Comparison of ENCODE assay signal across 26 cellular contexts in the genomic region with DNA sequence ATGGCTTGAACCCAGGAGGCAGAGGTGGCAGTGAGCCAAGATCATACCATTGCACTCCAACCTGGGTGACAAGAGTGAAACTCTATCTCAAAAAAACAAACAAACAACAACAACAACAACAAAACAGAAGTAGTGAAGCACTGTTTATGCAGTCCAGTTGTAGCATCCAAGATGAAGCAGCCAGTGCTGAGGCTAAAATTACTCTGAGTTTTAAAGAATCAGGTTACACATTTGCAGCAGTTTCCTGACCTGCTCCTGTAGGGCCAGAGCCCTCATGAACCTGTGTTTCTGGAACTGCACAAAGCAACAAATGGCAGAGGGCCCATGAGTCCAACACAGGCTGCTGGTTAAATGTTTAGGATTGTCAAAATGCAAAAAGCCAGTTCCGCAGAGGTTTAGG.
"Had no signal": no experiment of that assay in that cellular context is flagged by ENCODE, and none has a peak within 500 bp of the region (broad histone marks: within the 10 kb centered on the region; RNA-seq: fewer than 3 reads in every experiment).

No MANE protein-coding gene starts in this region.

- DNase-seq: naive B cell; naive thymus-derived CD8-positive, alpha-beta T cell; occipital lobe; ovary; posterior cingulate gyrus; psoas muscle; right lobe of liver; sigmoid colon; small intestine; stimulated activated CD4-positive, alpha-beta T cell treated with anti-CD3 and anti-CD28 coated beads, Interleukin-15, amount 100 ng/mL, for 24 hours; stimulated activated CD4-positive, alpha-beta T cell treated with anti-CD3 and anti-CD28 coated beads, Interleukin-2, amount 100 ng/mL, for 24 hours; stimulated activated CD4-positive, alpha-beta T cell treated with anti-CD3 and anti-CD28 coated beads, Interleukin-2, amount 100 ng/mL, for 48 hours; stimulated activated CD4-positive, alpha-beta T cell treated with anti-CD3 and anti-CD28 coated beads, Interleukin-4, amount 100 ng/mL, for 24 hours; stimulated activated naive B cell treated with anti-CD40 and anti-IgM and Interleukin-4, amounts not matched to agents 10 μg/mL and 1 μg/mL and 100 μg/mL, for 72 hours; stimulated activated naive CD4-positive, alpha-beta T cell treated with Interleukin-2 at 50 U/mL for 16 hours; stomach; upper lobe of left lung had no signal

- H3K9me3 Mint-ChIP-seq: natural killer cell treated with Interleukin-12 subunit alpha and Interleukin-12 subunit beta and Interleukin-15 and Interleukin-18, amount 100 ng/mL, for 72 hours; neural progenitor cell; stimulated activated naive CD8-positive, alpha-beta T cell treated with anti-CD3 and anti-CD28 coated beads, Interleukin-15, Interleukin-2, amounts not matched to agents 100 ng/mL and 50 ng/mL, for 24 hours had no signal

- H3K4me1 Mint-ChIP-seq: naive B cell; naive thymus-derived CD8-positive, alpha-beta T cell; stimulated activated effector memory CD8-positive, alpha-beta T cell treated with anti-CD3 and anti-CD28 coated beads, Interleukin-12 subunit alpha, Interleukin-12 subunit beta, amount 100 ng/mL, for 72 hours; stimulated activated naive B cell treated with anti-CD40 and anti-IgM and Interleukin-4, amounts not matched to agents 10 μg/mL and 1 μg/mL and 100 μg/mL, for 72 hours had no signal

- H3K9me3 ChIP-seq: ovary, psoas muscle, right lobe of liver, sigmoid colon, stomach, tibial nerve, upper lobe of left lung, vagina had no signal

- H3K27me3 Mint-ChIP-seq: stimulated activated naive B cell treated with anti-CD40 and anti-IgM and Interleukin-4, amounts not matched to agents 10 μg/mL and 1 μg/mL and 100 μg/mL, for 72 hours; stimulated activated naive CD8-positive, alpha-beta T cell treated with anti-CD3 and anti-CD28 coated beads, Interleukin-15, Interleukin-2, amounts not matched to agents 100 ng/mL and 50 ng/mL, for 24 hours had no signal

- H3K27me3 ChIP-seq: neural progenitor cell, ovary, right lobe of liver, sigmoid colon, stomach, tibial nerve, upper lobe of left lung, vagina had no signal

- H3K27ac Mint-ChIP-seq: naive B cell; naive thymus-derived CD8-positive, alpha-beta T cell; natural killer cell treated with Interleukin-12 subunit alpha and Interleukin-12 subunit beta and Interleukin-15 and Interleukin-18, amount 100 ng/mL, for 72 hours; progenitor cell of endocrine pancreas; stimulated activated effector memory CD8-positive, alpha-beta T cell treated with anti-CD3 and anti-CD28 coated beads, Interleukin-12 subunit alpha, Interleukin-12 subunit beta, amount 100 ng/mL, for 72 hours; stimulated activated naive B cell treated with anti-CD40 and anti-IgM and Interleukin-4, amounts not matched to agents 10 μg/mL and 1 μg/mL and 100 μg/mL, for 72 hours; stimulated activated naive CD8-positive, alpha-beta T cell treated with anti-CD3 and anti-CD28 coated beads, Interleukin-15, Interleukin-2, amounts not matched to agents 100 ng/mL and 50 ng/mL, for 24 hours had no signal

- H3K36me3 Mint-ChIP-seq: naive B cell; naive thymus-derived CD8-positive, alpha-beta T cell; natural killer cell treated with Interleukin-12 subunit alpha and Interleukin-12 subunit beta and Interleukin-15 and Interleukin-18, amount 100 ng/mL, for 72 hours; neural progenitor cell; stimulated activated effector memory CD8-positive, alpha-beta T cell treated with anti-CD3 and anti-CD28 coated beads, Interleukin-12 subunit alpha, Interleukin-12 subunit beta, amount 100 ng/mL, for 72 hours; stimulated activated naive B cell treated with anti-CD40 and anti-IgM and Interleukin-4, amounts not matched to agents 10 μg/mL and 1 μg/mL and 100 μg/mL, for 72 hours had no signal

- H3K27ac ChIP-seq: neural progenitor cell, ovary, parathyroid adenoma, psoas muscle, right lobe of liver, stomach, tibial nerve, upper lobe of left lung, vagina had no signal

- H3K4me3 Mint-ChIP-seq: naive B cell; naive thymus-derived CD8-positive, alpha-beta T cell; natural killer cell treated with Interleukin-12 subunit alpha and Interleukin-12 subunit beta and Interleukin-15 and Interleukin-18, amount 100 ng/mL, for 72 hours; neural progenitor cell; stimulated activated effector memory CD8-positive, alpha-beta T cell treated with anti-CD3 and anti-CD28 coated beads, Interleukin-12 subunit alpha, Interleukin-12 subunit beta, amount 100 ng/mL, for 72 hours; stimulated activated naive B cell treated with anti-CD40 and anti-IgM and Interleukin-4, amounts not matched to agents 10 μg/mL and 1 μg/mL and 100 μg/mL, for 72 hours; stimulated activated naive CD8-positive, alpha-beta T cell treated with anti-CD3 and anti-CD28 coated beads, Interleukin-15, Interleukin-2, amounts not matched to agents 100 ng/mL and 50 ng/mL, for 24 hours had no signal

- ATAC-seq: naive thymus-derived CD8-positive, alpha-beta T cell; natural killer cell treated with Interleukin-12 subunit alpha and Interleukin-12 subunit beta and Interleukin-15 and Interleukin-18, amount 100 ng/mL, for 72 hours; right cardiac atrium; right lobe of liver; stimulated activated effector memory CD8-positive, alpha-beta T cell treated with anti-CD3 and anti-CD28 coated beads, Interleukin-12 subunit alpha, Interleukin-12 subunit beta, amount 100 ng/mL, for 72 hours; stimulated activated naive B cell treated with anti-CD40 and anti-IgM and Interleukin-4, amounts not matched to agents 10 μg/mL and 1 μg/mL and 100 μg/mL, for 72 hours had no signal

- H3K4me3 ChIP-seq: neural progenitor cell, ovary, psoas muscle, right lobe of liver, sigmoid colon, stomach, tibial nerve, upper lobe of left lung, vagina had no signal

- H3K36me3 ChIP-seq: neural progenitor cell, ovary, right lobe of liver, sigmoid colon, stomach, tibial nerve, upper lobe of left lung, vagina had no signal

- H3K4me1 ChIP-seq: parathyroid adenoma, right lobe of liver, upper lobe of left lung had no signal
